In the genomic region with DNA sequence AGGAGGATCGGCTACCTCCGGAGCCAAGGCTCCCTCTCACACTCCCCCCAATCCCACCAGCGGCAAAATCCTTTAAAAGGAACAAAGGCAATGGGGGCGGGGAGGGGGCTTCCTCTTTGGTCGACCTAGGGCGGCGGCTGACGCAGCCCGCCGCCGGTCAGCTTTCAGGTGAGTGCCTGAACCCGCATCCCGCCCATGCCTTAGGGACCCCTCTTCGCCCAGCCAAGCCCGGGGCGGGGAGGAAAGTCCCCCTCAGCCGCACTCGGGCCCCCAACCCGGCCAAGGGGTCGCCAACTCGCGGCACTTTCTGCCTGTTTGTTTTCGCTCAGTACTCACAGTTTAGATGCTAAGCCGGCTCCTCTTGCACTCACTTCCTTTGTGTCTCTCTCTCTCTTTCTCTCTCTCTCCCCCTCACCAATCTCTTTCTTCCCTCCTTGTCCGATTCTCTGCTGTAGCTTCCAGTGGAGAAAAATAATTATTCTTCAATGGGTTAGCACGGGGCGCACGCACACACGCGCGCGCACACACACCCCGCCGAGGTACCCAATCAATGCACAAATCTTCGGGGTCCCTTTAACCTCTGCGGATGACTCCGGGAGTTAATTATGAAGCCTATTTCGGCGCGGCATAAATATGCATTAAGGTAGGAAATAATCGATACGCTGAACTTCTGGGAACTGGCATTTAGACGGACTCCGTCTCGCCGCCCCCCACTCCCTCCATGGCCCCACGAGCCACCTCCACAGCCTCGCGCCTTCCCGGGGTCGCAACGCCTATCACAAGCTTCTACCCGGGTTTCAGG, we compare ENCODE assay signal across 10 cellular contexts. TPM values are rescaled to one million over a fixed set of nuclear protein-coding genes. Genes with fewer than 3 reads are reported as not detected.
DNase-seq lines count a peak whose midpoint lies in the region; ATAC-seq and TF ChIP-seq lines count a peak whose summit lies in the region.
"Had no signal": no experiment of that assay in that cellular context is flagged by ENCODE, and none has a peak within 500 bp of the region (broad histone marks: within the 10 kb centered on the region; RNA-seq: fewer than 3 reads in every experiment).

Gene BLACAT1, minus strand, starts transcription at position 465 of the 802 bp plus-strand sequence.

- no peaks in the 10 kb centered on the region for H3K9me3 Mint-ChIP-seq in activated naive CD4-positive, alpha-beta T cell treated with anti-CD3 and anti-CD28 coated beads, Interleukin-2, amount 50 U/mL, for 24 hours
- H3K9me3 Mint-ChIP-seq in activated CD8-positive, alpha-beta T cell treated with anti-CD3 and anti-CD28 coated beads, Interleukin-2, amount 10 ng/mL, durations not matched to agents 7 days and 5 days (ENCODE audit: insufficient read depth), result no peaks in the 10 kb centered on the region

- CTCF ChIA-PET in activated CD8-positive, alpha-beta T cell treated with anti-CD3 and anti-CD28 coated beads, Interleukin-2, amount 10 ng/mL, durations not matched to agents 7 days and 5 days (lab: Charles Lee), result interaction anchor here (0.8 to 3.4 kb wide), 6 partner anchors 20 to 33 kb away, joined by 3 to 16 read pairs (median 3); no protein-coding TSS in a partner anchor

- WGBS in thymus, result 4% methylated on average over 53 of the region's 53 CpGs

- H3K27ac ChIP-seq in thymus (ENCODE audit: low read depth), result no peak within 1 kb of the TSS

- H3K4me3 Mint-ChIP-seq in activated naive CD4-positive, alpha-beta T cell treated with anti-CD3 and anti-CD28 coated beads, Interleukin-2, amount 50 U/mL, for 24 hours, result peak within 1 kb of the TSS; percentile 72
- peak within 1 kb of the TSS; percentile 52 for H3K4me3 Mint-ChIP-seq in activated CD8-positive, alpha-beta T cell treated with anti-CD3 and anti-CD28 coated beads, Interleukin-2, amount 10 ng/mL, durations not matched to agents 7 days and 5 days

- ATAC-seq in activated CD8-positive, alpha-beta T cell treated with anti-CD3 and anti-CD28 coated beads, Interleukin-2, amount 10 ng/mL, durations not matched to agents 7 days and 5 days, result no peak
- ATAC-seq in GM21447 (IDR thresholded peaks at IDR 0.05; ENCODE audit: unreplicated experiment), result no peak

- H3K36me3 ChIP-seq in kidney epithelial cell (ENCODE audit: control insufficient read depth, insufficient read depth, low read length) (no peaks in the 10 kb centered on the region), thymus (ENCODE audit: control insufficient read depth, insufficient read depth) (no peaks in the 10 kb centered on the region)

- H3K4me1 ChIP-seq in thymus (ENCODE audit: control insufficient read depth, insufficient read depth, low read length), result no peaks in the 10 kb centered on the region

- H3K27ac Mint-ChIP-seq in activated naive CD4-positive, alpha-beta T cell treated with anti-CD3 and anti-CD28 coated beads, Interleukin-2, amount 50 U/mL, for 24 hours, result no peak within 1 kb of the TSS
- no peak within 1 kb of the TSS for H3K27ac Mint-ChIP-seq in activated CD8-positive, alpha-beta T cell treated with anti-CD3 and anti-CD28 coated beads, Interleukin-2, amount 10 ng/mL, durations not matched to agents 7 days and 5 days

- TF ChIP-seq CTCF in kidney epithelial cell (IDR thresholded peaks at IDR 0.05; ENCODE audit: insufficient read depth, low read length, poor library complexity, severe bottlenecking), result no peak

- no peaks in the 10 kb centered on the region for H3K36me3 Mint-ChIP-seq in activated naive CD4-positive, alpha-beta T cell treated with anti-CD3 and anti-CD28 coated beads, Interleukin-2, amount 50 U/mL, for 24 hours
- H3K36me3 Mint-ChIP-seq in activated CD8-positive, alpha-beta T cell treated with anti-CD3 and anti-CD28 coated beads, Interleukin-2, amount 10 ng/mL, durations not matched to agents 7 days and 5 days (ENCODE audit: low read depth), result no peaks in the 10 kb centered on the region

- no peaks in the 10 kb centered on the region for H3K9me3 ChIP-seq in thymus (ENCODE audit: control insufficient read depth)

- H3K4me3 ChIP-seq in kidney epithelial cell (ENCODE audit: low read depth, low read length) (peak within 1 kb of the TSS; percentile 13), thymus (ENCODE audit: low read length) (peak within 1 kb of the TSS; percentile 29)

- POLR2A ChIA-PET in activated CD8-positive, alpha-beta T cell treated with anti-CD3 and anti-CD28 coated beads, Interleukin-2, amount 10 ng/mL, durations not matched to agents 7 days and 5 days (lab: Charles Lee), result interaction anchor here (0.8 to 1.2 kb wide), 2 partner anchors 15 to 59 kb away, joined by 3 to 5 read pairs; no protein-coding TSS in a partner anchor

- no peak for DNase-seq in activated naive CD4-positive, alpha-beta T cell treated with anti-CD3 and anti-CD28 coated beads, Interleukin-2, amount 50 U/mL, for 16 hours
- DNase-seq in activated CD8-positive, alpha-beta T cell treated with anti-CD3 and anti-CD28 coated beads, Interleukin-2, amount 10 ng/mL, durations not matched to agents 7 days and 5 days, result no peak
- DNase-seq in kidney epithelial cell (ENCODE audit: low read depth) (no peak), COLO668 (lab: John Stamatoyannopoulos, UW; ENCODE audit: unreplicated experiment) (no peak), HUDEP-2 (lab: John Stamatoyannopoulos, UW; ENCODE audit: unreplicated experiment in 76 of 76) (no peak)
- DNase-seq: head of caudate nucleus, NCI-H1048 had no signal

- H3K4me1 Mint-ChIP-seq in activated naive CD4-positive, alpha-beta T cell treated with anti-CD3 and anti-CD28 coated beads, Interleukin-2, amount 50 U/mL, for 24 hours, result peaks cover 12% of the 10 kb centered on the region
- peaks cover 11% of the 10 kb centered on the region for H3K4me1 Mint-ChIP-seq in activated CD8-positive, alpha-beta T cell treated with anti-CD3 and anti-CD28 coated beads, Interleukin-2, amount 10 ng/mL, durations not matched to agents 7 days and 5 days (ENCODE audit: low read depth)

- H3K27me3 ChIP-seq in kidney epithelial cell (ENCODE audit: control insufficient read depth, insufficient read depth, low read length) (peaks cover 61% of the 10 kb centered on the region), thymus (ENCODE audit: control insufficient read depth, insufficient read depth) (peaks cover 59% of the 10 kb centered on the region)

- peaks cover 51% of the 10 kb centered on the region for H3K27me3 Mint-ChIP-seq in activated naive CD4-positive, alpha-beta T cell treated with anti-CD3 and anti-CD28 coated beads, Interleukin-2, amount 50 U/mL, for 24 hours
- peaks cover 74% of the 10 kb centered on the region for H3K27me3 Mint-ChIP-seq in activated CD8-positive, alpha-beta T cell treated with anti-CD3 and anti-CD28 coated beads, Interleukin-2, amount 10 ng/mL, durations not matched to agents 7 days and 5 days (ENCODE audit: low read depth)

RNA-seq across cellular contexts. Expression of gene BLACAT1, which starts in this region (rescaled TPM):
- under 1 TPM; 0.16 TPM for total RNA-seq in activated CD8-positive, alpha-beta T cell treated with anti-CD3 and anti-CD28 coated beads, Interleukin-2, amount 10 ng/mL, durations not matched to agents 7 days and 5 days
- 1.5 and 2.0 TPM in 2 replicates for total RNA-seq in kidney epithelial cell
- 0.14 TPM for polyA plus RNA-seq in thymus
